In genomic region chr10:97574374-97575100, GRCh38 we compare ENCODE assay signal across 9 cellular contexts. TPM values are rescaled to one million over a fixed set of nuclear protein-coding genes. Genes with fewer than 3 reads are reported as not detected.
A peak's percentile ranks its signal among the peaks of the same experiment; 100 is the strongest.
DNase-seq lines count a peak whose midpoint lies in the region; ATAC-seq and TF ChIP-seq lines count a peak whose summit lies in the region.
"Had no signal": no experiment of that assay in that cellular context is flagged by ENCODE, and none has a peak within 500 bp of the region (broad histone marks: within the 10 kb centered on the region; RNA-seq: fewer than 3 reads in every experiment).

No MANE protein-coding gene starts in this region.

- H3K4me2 ChIP-seq in PC-9 (peak overlapping the region; percentile 32), trophoblast cell (ENCODE audit: low read length) (peak overlapping the region; percentile 8)
- H3K4me2 ChIP-seq: KMS-11 had no signal

- no peaks in the 10 kb centered on the region for H3K9me3 Mint-ChIP-seq in HFFc6
- H3K9me3 Mint-ChIP-seq in naive thymus-derived CD4-positive, alpha-beta T cell: no peaks in the 10 kb centered on the region
- no peaks in the 10 kb centered on the region for H3K9me3 Mint-ChIP-seq in activated naive CD8-positive, alpha-beta T cell treated with anti-CD3 and anti-CD28 coated beads, Interleukin-2, amount 50 U/mL, for 24 hours

- no peak overlapping the region for H3K23ac ChIP-seq in trophoblast cell (ENCODE audit: low read length)

- H3K79me2 ChIP-seq in PC-9 (ENCODE audit: low read depth) (no peaks in the 10 kb centered on the region), trophoblast cell (ENCODE audit: control insufficient read depth, insufficient read depth, low read length, poor library complexity) (peaks cover 13% of the 10 kb centered on the region)

- H3K9me2 ChIP-seq in PC-9 (ENCODE audit: insufficient read depth): no peaks in the 10 kb centered on the region

- peak overlapping the region; percentile 67 for H4K8ac ChIP-seq in trophoblast cell (ENCODE audit: low read depth, low read length)

- no CpG with 5 or more reads among the region's 4 CpGs for WGBS in trophoblast cell (ENCODE audit: extremely low coverage, insufficient coverage, insufficient read length)

- peak; percentile 82 for DNase-seq in HFFc6
- DNase-seq in PC-9: peak; percentile 91 to 92
- peak; percentile 60 for DNase-seq in fibroblast of peridontal ligament (ENCODE audit: extremely low read depth)
- peak; percentile 88 to 92 for DNase-seq in trophoblast cell
- DNase-seq in naive thymus-derived CD4-positive, alpha-beta T cell: no peak
- DNase-seq in activated naive CD8-positive, alpha-beta T cell treated with anti-CD3 and anti-CD28 coated beads, Interleukin-2, amount 50 U/mL, for 24 hours: no peak

- CTCF ChIA-PET in PC-9 (lab: Charles Lee): interaction anchor here (0.6 to 1.2 kb wide), 4 partner anchors 22 to 109 kb away, joined by 3 to 9 read pairs (median 4); no protein-coding TSS in a partner anchor
- CTCF ChIA-PET in naive thymus-derived CD4-positive, alpha-beta T cell (lab: Charles Lee): interaction anchor here (0.6 to 1.7 kb wide), 3 partner anchors 21 to 502 kb away, joined by 3 read pairs; no protein-coding TSS in a partner anchor

- H3K27ac ChIP-seq in PC-9: peak overlapping the region; percentile 43
- peak overlapping the region; percentile 73 for H3K27ac ChIP-seq in trophoblast cell (ENCODE audit: low read depth, low read length)
- no peak overlapping the region for H3K27ac ChIP-seq in naive thymus-derived CD4-positive, alpha-beta T cell (ENCODE audit: low read depth, low read length)
- H3K27ac ChIP-seq: KMS-11 had no signal

- H3K4me3 ChIP-seq in PC-9: no peak overlapping the region
- no peak overlapping the region for H3K4me3 ChIP-seq in trophoblast cell (ENCODE audit: low read depth, low read length)
- H3K4me3 ChIP-seq in naive thymus-derived CD4-positive, alpha-beta T cell (ENCODE audit: low read length): no peak overlapping the region

- no peak overlapping the region for H4K12ac ChIP-seq in trophoblast cell (ENCODE audit: low read depth, low read length)

- H2BK120ac ChIP-seq in trophoblast cell (ENCODE audit: insufficient read depth, low read length, poor library complexity): peak overlapping the region; percentile 78

- H3K79me1 ChIP-seq in trophoblast cell (ENCODE audit: low read length): peaks cover 42% of the 10 kb centered on the region

- H2AFZ ChIP-seq in PC-9 (no peak overlapping the region), trophoblast cell (ENCODE audit: insufficient read depth, low read length, poor library complexity) (no peak overlapping the region)

- H3K9me3 ChIP-seq in PC-9 (ENCODE audit: insufficient read depth, low read depth) (no peaks in the 10 kb centered on the region), trophoblast cell (ENCODE audit: insufficient read depth, low read depth, low read length) (no peaks in the 10 kb centered on the region)
- H3K9me3 ChIP-seq in naive thymus-derived CD4-positive, alpha-beta T cell (ENCODE audit: control insufficient read depth in 2 of 3, low read length in 3 of 3): no peaks in the 10 kb centered on the region

- peaks cover 27% of the 10 kb centered on the region for H3K4me1 Mint-ChIP-seq in HFFc6 (ENCODE audit: low read depth)
- H3K4me1 Mint-ChIP-seq in naive thymus-derived CD4-positive, alpha-beta T cell: peaks cover 0 to 3% (median 0%) of the 10 kb centered on the region in 7 donors
- H3K4me1 Mint-ChIP-seq in activated naive CD8-positive, alpha-beta T cell treated with anti-CD3 and anti-CD28 coated beads, Interleukin-2, amount 50 U/mL, for 24 hours: no peaks in the 10 kb centered on the region

- H3K4me3 Mint-ChIP-seq in HFFc6: peak overlapping the region; percentile 2; the same call in 1 of the 2 replicates
- H3K4me3 Mint-ChIP-seq in naive thymus-derived CD4-positive, alpha-beta T cell: no peak overlapping the region
- no peak overlapping the region for H3K4me3 Mint-ChIP-seq in activated naive CD8-positive, alpha-beta T cell treated with anti-CD3 and anti-CD28 coated beads, Interleukin-2, amount 50 U/mL, for 24 hours

- peak overlapping the region; percentile 42 for H3K14ac ChIP-seq in trophoblast cell (ENCODE audit: low read length)

- H3K18ac ChIP-seq in trophoblast cell (ENCODE audit: low read length): no peak overlapping the region

- no peak overlapping the region for H3K4ac ChIP-seq in trophoblast cell (ENCODE audit: low read depth, low read length)

- H3K36me3 ChIP-seq in PC-9 (ENCODE audit: low read depth) (no peaks in the 10 kb centered on the region), trophoblast cell (ENCODE audit: control insufficient read depth in 1 of 2, insufficient read depth in 2 of 2, low read length in 2 of 2) (peaks cover 5 to 8% of the 10 kb centered on the region in 2 experiments)
- peaks cover 0 to 4% (median 0%) of the 10 kb centered on the region in 3 experiments for H3K36me3 ChIP-seq in naive thymus-derived CD4-positive, alpha-beta T cell (ENCODE audit: control insufficient read depth in 2 of 3, insufficient read depth in 3 of 3, low read length in 3 of 3)

- no peaks in the 10 kb centered on the region; the same call in none of the 2 replicates for H3K27me3 Mint-ChIP-seq in HFFc6 (ENCODE audit: insufficient read depth)
- H3K27me3 Mint-ChIP-seq in naive thymus-derived CD4-positive, alpha-beta T cell: peaks cover 0 to 1% (median 0%) of the 10 kb centered on the region in 5 donors
- peaks cover 8% of the 10 kb centered on the region for H3K27me3 Mint-ChIP-seq in activated naive CD8-positive, alpha-beta T cell treated with anti-CD3 and anti-CD28 coated beads, Interleukin-2, amount 50 U/mL, for 24 hours

- no peak overlapping the region for H3K9ac ChIP-seq in trophoblast cell (ENCODE audit: low read length)
- H3K9ac ChIP-seq: KMS-11 had no signal

- POLR2A ChIA-PET in PC-9 (lab: Charles Lee; ENCODE audit: unreplicated experiment): interaction anchor here (0.6 to 0.8 kb wide), 6 partner anchors 10 to 731 kb away, joined by 4 to 17 read pairs (median 6); partner anchors contain the start of genes HOGA1 and UBTD1
- POLR2A ChIA-PET in naive thymus-derived CD4-positive, alpha-beta T cell (lab: Charles Lee): interaction anchor here (0.7 kb wide), 1 partner anchor 9 kb away, joined by 3 read pairs; no protein-coding TSS in a partner anchor

- intact Hi-C loops in PC-9 (cut with micrococcal nuclease; ENCODE audit: unreplicated experiment): loop anchor here (1.0 to 5.0 kb wide), 4 partner anchors 32 to 112 kb away; no protein-coding TSS in a partner anchor
- intact Hi-C loops in naive thymus-derived CD4-positive, alpha-beta T cell (cut with micrococcal nuclease): loop anchor here in 1 of 2 donors (5.0 kb wide), 1 partner anchor 38 kb away; no protein-coding TSS in a partner anchor

- peaks cover 43% of the 10 kb centered on the region; the same call in 1 of the 2 replicates for H3F3A ChIP-seq in PC-9 (ENCODE audit: insufficient read depth, low read depth)

- TF ChIP-seq POLR2A in GM18505 (IDR thresholded peaks at IDR 0.05; ENCODE audit: borderline replicate concordance, extremely low read depth, insufficient read depth, insufficient read length): no peak

- H4K91ac ChIP-seq in trophoblast cell (ENCODE audit: low read depth, low read length): peak overlapping the region; percentile 87

- ATAC-seq in naive thymus-derived CD4-positive, alpha-beta T cell: no peak
- no peak for ATAC-seq in activated naive CD8-positive, alpha-beta T cell treated with anti-CD3 and anti-CD28 coated beads, Interleukin-2, amount 50 U/mL, for 24 hours
- ATAC-seq in HG03442 (IDR thresholded peaks at IDR 0.05; ENCODE audit: unreplicated experiment) (no peak), GM18505 (IDR thresholded peaks at IDR 0.05; ENCODE audit: unreplicated experiment) (no peak)

- H3K27ac Mint-ChIP-seq in HFFc6: peak overlapping the region; percentile 47
- H3K27ac Mint-ChIP-seq in naive thymus-derived CD4-positive, alpha-beta T cell: no peak overlapping the region
- no peak overlapping the region for H3K27ac Mint-ChIP-seq in activated naive CD8-positive, alpha-beta T cell treated with anti-CD3 and anti-CD28 coated beads, Interleukin-2, amount 50 U/mL, for 24 hours

- peak overlapping the region; percentile 37 for H2BK12ac ChIP-seq in trophoblast cell (ENCODE audit: low read length)

- peaks cover 3% of the 10 kb centered on the region; the same call in 1 of the 2 replicates for H3K36me3 Mint-ChIP-seq in HFFc6 (ENCODE audit: low read depth)
- peaks cover 0 to 2% (median 0%) of the 10 kb centered on the region in 5 donors for H3K36me3 Mint-ChIP-seq in naive thymus-derived CD4-positive, alpha-beta T cell
- no peaks in the 10 kb centered on the region for H3K36me3 Mint-ChIP-seq in activated naive CD8-positive, alpha-beta T cell treated with anti-CD3 and anti-CD28 coated beads, Interleukin-2, amount 50 U/mL, for 24 hours (ENCODE audit: low read depth)

- TF ChIP-seq CTCF in HFFc6 (IDR thresholded peaks at IDR 0.05) (no peak), PC-9 (conservative IDR thresholded peaks at IDR 0.05) (no peak)

- H2BK5ac ChIP-seq in trophoblast cell (ENCODE audit: low read depth, low read length, poor library complexity): peak overlapping the region; percentile 63

- peak overlapping the region; percentile 59 for H2AK5ac ChIP-seq in trophoblast cell (ENCODE audit: low read length)

- BruUV-seq in PC-9 (replicated peaks; lab: Mats Ljungman, UMichigan): no TSS peak

- H3K27me3 ChIP-seq in PC-9 (ENCODE audit: insufficient read depth, low read depth) (no peaks in the 10 kb centered on the region), trophoblast cell (ENCODE audit: insufficient read depth, low read length) (no peaks in the 10 kb centered on the region)
- H3K27me3 ChIP-seq in naive thymus-derived CD4-positive, alpha-beta T cell (ENCODE audit: control insufficient read depth in 2 of 2, insufficient read depth in 2 of 2, low read length in 2 of 2): no peaks in the 10 kb centered on the region

- no peaks in the 10 kb centered on the region for H4K20me1 ChIP-seq in PC-9 (ENCODE audit: insufficient read depth)

- H3K4me1 ChIP-seq in PC-9 (replicated peaks; ENCODE audit: insufficient read depth): peaks cover 57% of the 10 kb centered on the region
- peaks cover 45 to 49% of the 10 kb centered on the region in 2 experiments for H3K4me1 ChIP-seq in trophoblast cell (ENCODE audit: control insufficient read depth in 1 of 2, insufficient read depth in 2 of 2, low read length in 2 of 2)
- H3K4me1 ChIP-seq in naive thymus-derived CD4-positive, alpha-beta T cell (ENCODE audit: control insufficient read depth in 2 of 2, insufficient read depth in 2 of 2, low read length in 2 of 2): no peaks in the 10 kb centered on the region

RNA-seq across cellular contexts. Expression of gene ANKRD2, which starts 2.0 kb away (rescaled TPM):
- 1 to 10 TPM in 4 of 6 experiments, under 1 TPM in 2; 0.31 to 7.7 (median 6.5) TPM for total RNA-seq in HFFc6 (2021; fragmentation: NEBNext Ultra II Directional; extraction: Animal tissue kit (Norgen Biotek cat#: 25700))
- 5.5 and 8.4 TPM in 2 replicates for total RNA-seq in PC-9 (2021)
- 0.25 and 0.39 TPM in 2 replicates for polyA plus RNA-seq in trophoblast cell (2013)
- under 1 TPM in 1 of 5 experiments, not detected in 4; 0.22 TPM for total RNA-seq in naive thymus-derived CD4-positive, alpha-beta T cell
- polyA plus RNA-seq in naive thymus-derived CD4-positive, alpha-beta T cell: not detected

RNA-seq across cellular contexts. Expression of gene HOGA1, which starts 9.7 kb away (rescaled TPM):
- total RNA-seq in HFFc6 (2021; fragmentation: NEBNext Ultra II Directional; extraction: Animal tissue kit (Norgen Biotek cat#: 25700)): under 1 TPM; 0.26 to 0.66 (median 0.46) TPM
- 3.4 and 4.4 TPM in 2 replicates for total RNA-seq in PC-9 (2021)
- polyA plus RNA-seq in trophoblast cell (2013): 0.01 TPM in 1 of 2 replicates, not detected in the other
- not detected for total RNA-seq in naive thymus-derived CD4-positive, alpha-beta T cell
- not detected for polyA plus RNA-seq in naive thymus-derived CD4-positive, alpha-beta T cell

RNA-seq across cellular contexts. Expression of gene C10orf62, which starts 15.0 kb away (rescaled TPM):
- total RNA-seq in HFFc6 (2021; fragmentation: NEBNext Ultra II Directional; extraction: Animal tissue kit (Norgen Biotek cat#: 25700)): not detected
- total RNA-seq in PC-9 (2021): 0.45 and 0.59 TPM in 2 replicates
- not detected in 2 replicates for polyA plus RNA-seq in trophoblast cell (2013)
- total RNA-seq in naive thymus-derived CD4-positive, alpha-beta T cell: not detected
- not detected for polyA plus RNA-seq in naive thymus-derived CD4-positive, alpha-beta T cell

RNA-seq across cellular contexts. Expression of gene MORN4, which starts 58.8 kb away (rescaled TPM):
- total RNA-seq in HFFc6 (2021; fragmentation: NEBNext Ultra II Directional; extraction: Animal tissue kit (Norgen Biotek cat#: 25700)): 10 to 100 TPM in 3 of 6 experiments, 1 to 10 TPM in 3; 9.4 to 11.3 (median 10.1) TPM
- total RNA-seq in PC-9 (2021): 10.0 and 10.6 TPM in 2 replicates
- polyA plus RNA-seq in trophoblast cell (2013): 4.4 and 4.7 TPM in 2 replicates
- total RNA-seq in naive thymus-derived CD4-positive, alpha-beta T cell: 1 to 10 TPM in 4 of 5 experiments, under 1 TPM in 1; 0.78 to 4.1 (median 1.5) TPM
- polyA plus RNA-seq in naive thymus-derived CD4-positive, alpha-beta T cell: 1 to 10 TPM; 1.3 to 5.9 TPM

Comparison
In these comparisons a context has a peak if more than half of its experiments do, and no peak if none do; other contexts are left out.
1. DNase-seq: peak in HFFc6 (single experiment), PC-9 (2 of 2), fibroblast of peridontal ligament (single experiment) and trophoblast cell (2 of 2); none in naive thymus-derived CD4-positive, alpha-beta T cell (0 of 9) and activated naive CD8-positive, alpha-beta T cell treated with anti-CD3 and anti-CD28 coated beads, Interleukin-2, amount 50 U/mL, for 24 hours (single experiment).